Comparison of ENCODE assay signal across 6 cellular contexts in genomic region chr12:57129311-57130288, GRCh38. TPM values are rescaled to one million over a fixed set of nuclear protein-coding genes. Genes with fewer than 3 reads are reported as not detected.
A peak's percentile ranks its signal among the peaks of the same experiment; 100 is the strongest.
DNase-seq lines count a peak whose midpoint lies in the region; ATAC-seq and TF ChIP-seq lines count a peak whose summit lies in the region.

No MANE protein-coding gene starts in this region.

- H3K27ac ChIP-seq in iPS DF 6.9 (ENCODE audit: low read length), result no peak overlapping the region
- peak overlapping the region; percentile 79 to 98 (median 94) for H3K27ac ChIP-seq in upper lobe of left lung

- no peaks in the 10 kb centered on the region for H3K9me3 ChIP-seq in iPS DF 6.9 (ENCODE audit: control insufficient read depth, insufficient read depth, low read length)
- no peaks in the 10 kb centered on the region for H3K9me3 ChIP-seq in upper lobe of left lung

- H3K27me3 ChIP-seq in iPS DF 6.9 (ENCODE audit: control insufficient read depth, insufficient read depth, low read length), result no peaks in the 10 kb centered on the region
- H3K27me3 ChIP-seq in upper lobe of left lung, result peaks cover 0 to 4% (median 0%) of the 10 kb centered on the region in 4 donors

- no peaks in the 10 kb centered on the region for H3K27me3 Mint-ChIP-seq in activated naive CD4-positive, alpha-beta T cell treated with anti-CD3 and anti-CD28 coated beads, Interleukin-2, amount 50 U/mL, for 24 hours

- peaks cover 7% of the 10 kb centered on the region for H3K4me1 Mint-ChIP-seq in activated naive CD4-positive, alpha-beta T cell treated with anti-CD3 and anti-CD28 coated beads, Interleukin-2, amount 50 U/mL, for 24 hours

- no peaks in the 10 kb centered on the region for H3K36me3 Mint-ChIP-seq in activated naive CD4-positive, alpha-beta T cell treated with anti-CD3 and anti-CD28 coated beads, Interleukin-2, amount 50 U/mL, for 24 hours

- H3K4me3 ChIP-seq in iPS DF 6.9 (ENCODE audit: low read length), result peak overlapping the region; percentile 86; the same call in 1 of the 2 replicates
- H3K4me3 ChIP-seq in upper lobe of left lung, result peak overlapping the region; percentile 51 to 80 (median 70)

- no peak for DNase-seq in activated naive CD4-positive, alpha-beta T cell (lab: John Stamatoyannopoulos, UW)
- DNase-seq in iPS DF 6.9 (ENCODE audit: low read depth, low spot score) (no peak), upper lobe of left lung (no peak), COLO668 (lab: John Stamatoyannopoulos, UW; ENCODE audit: unreplicated experiment) (no peak)

- peaks cover 18% of the 10 kb centered on the region for H3K4me1 ChIP-seq in iPS DF 6.9 (ENCODE audit: control insufficient read depth, insufficient read depth, low read length)
- peaks cover 21 to 43% (median 38%) of the 10 kb centered on the region in 4 donors for H3K4me1 ChIP-seq in upper lobe of left lung

- H3K27ac Mint-ChIP-seq in activated naive CD4-positive, alpha-beta T cell treated with anti-CD3 and anti-CD28 coated beads, Interleukin-2, amount 50 U/mL, for 24 hours, result no peak overlapping the region

- TF ChIP-seq CTCF in upper lobe of left lung (IDR thresholded peaks at IDR 0.05), result no peak

- H3K36me3 ChIP-seq in iPS DF 6.9 (ENCODE audit: control insufficient read depth, insufficient read depth, low read length) (no peaks in the 10 kb centered on the region), upper lobe of left lung (no peaks in the 10 kb centered on the region)

- WGBS in iPS DF 6.9 (ENCODE audit: insufficient coverage, insufficient read length), result no CpG with 5 or more reads among the region's 12 CpGs
- WGBS in upper lobe of left lung, 2 donors, result 18 to 46% methylated on average over 7 to 12 of the region's 12 CpGs

- H3K9me3 Mint-ChIP-seq in activated naive CD4-positive, alpha-beta T cell treated with anti-CD3 and anti-CD28 coated beads, Interleukin-2, amount 50 U/mL, for 24 hours, result no peaks in the 10 kb centered on the region

- H3K4me3 Mint-ChIP-seq in activated naive CD4-positive, alpha-beta T cell treated with anti-CD3 and anti-CD28 coated beads, Interleukin-2, amount 50 U/mL, for 24 hours, result peak overlapping the region; percentile 27

- peak in 1 of 2 donors; percentile 6 for ATAC-seq in upper lobe of left lung (ENCODE audit: low FRiP score in 2 of 2)
- ATAC-seq in HG03571 (IDR thresholded peaks at IDR 0.05; ENCODE audit: unreplicated experiment), result no peak

- TF ChIP-seq POLR2A in upper lobe of left lung (IDR thresholded peaks at IDR 0.05), result peak in 1 of 4 donors; percentile 51

- TF ChIP-seq EP300 in upper lobe of left lung (IDR thresholded peaks at IDR 0.05), result no peak

RNA-seq across cellular contexts. Expression of gene LRP1, which starts 1.3 kb away (rescaled TPM):
- 100 to 1,000 TPM; 137 to 504 (median 308) TPM for total RNA-seq in upper lobe of left lung

RNA-seq across cellular contexts. Expression of gene LRP1-AS, which starts 17.8 kb away (rescaled TPM):
- total RNA-seq in upper lobe of left lung, result not detected

RNA-seq across cellular contexts. Expression of gene STAT6, which starts 18.4 kb away (rescaled TPM):
- total RNA-seq in upper lobe of left lung, result 100 to 1,000 TPM; 123 to 605 (median 251) TPM

RNA-seq across cellular contexts. Expression of gene NAB2, which starts 40.7 kb away (rescaled TPM):
- 10 to 100 TPM; 18.1 to 64.9 (median 31.5) TPM for total RNA-seq in upper lobe of left lung

RNA-seq across cellular contexts. Expression of gene NEMP1, which starts 51.0 kb away (rescaled TPM):
- total RNA-seq in upper lobe of left lung, result 10 to 100 TPM in 3 of 6 donors, 1 to 10 TPM in 3; 6.2 to 13.6 (median 10.0) TPM
